Comparison of ENCODE assay signal across 30 cellular contexts in the genomic region with DNA sequence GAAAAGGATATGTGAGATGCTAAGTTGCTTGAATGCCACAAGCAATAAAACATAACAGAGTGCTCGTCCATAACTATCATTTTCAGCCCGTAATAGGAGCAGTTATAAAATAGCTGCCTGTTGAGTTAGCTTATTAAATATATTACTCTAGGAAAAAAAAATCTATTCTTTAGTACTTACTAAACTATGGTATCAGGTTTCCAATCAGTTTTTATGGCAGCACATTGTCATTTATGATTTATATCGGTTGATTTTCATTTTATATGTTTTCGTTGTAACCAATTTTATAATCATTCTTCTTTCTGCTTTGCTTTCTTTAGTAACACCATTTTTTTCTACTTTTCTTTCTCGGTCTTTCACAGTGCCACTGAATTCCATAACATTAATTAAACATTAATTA. TPM values are rescaled to one million over a fixed set of nuclear protein-coding genes. Genes with fewer than 3 reads are reported as not detected.
"Had no signal": no experiment of that assay in that cellular context is flagged by ENCODE, and none has a peak within 500 bp of the region (broad histone marks: within the 10 kb centered on the region; RNA-seq: fewer than 3 reads in every experiment).

No MANE protein-coding gene starts in this region.

- H3K4me3 ChIP-seq: esophagus squamous epithelium, gastroesophageal sphincter had no signal

- FAIRE-seq: astrocyte, bronchial epithelial cell, colon had no signal

- H3K4me1 ChIP-seq: esophagus squamous epithelium, gastroesophageal sphincter had no signal

- H3K27me3 ChIP-seq: brain microvascular endothelial cell, esophagus squamous epithelium, gastroesophageal sphincter had no signal

- DNase-seq: activated B cell treated with CpG ODN at 0.5 μM for 24 hours; activated CD4-positive, alpha-beta T cell treated with anti-CD3 and anti-CD28 coated beads for 48 hours; activated CD4-positive, alpha-beta T cell treated with anti-CD3 and anti-CD28 coated beads, Interleukin-2, amount 50 U/mL, for 1 hour; activated CD4-positive, alpha-beta T cell treated with anti-CD3 and anti-CD28 coated beads, Interleukin-2, amount 50 U/mL, for 48 hours; activated CD8-positive, alpha-beta memory T cell treated with anti-CD3 and anti-CD28 coated beads for 24 hours; activated CD8-positive, alpha-beta T cell treated with anti-CD3 and anti-CD28 coated beads for 36 hours; activated effector memory CD4-positive, alpha-beta T cell treated with Interleukin-2 at 50 U/mL for 16 hours; activated gamma-delta T cell treated with Interleukin-2 at 50 U/mL for 16 hours; activated naive CD4-positive, alpha-beta T cell treated with anti-CD3 and anti-CD28 coated beads, Interleukin-2, amount 50 U/mL, for 16 hours; activated naive CD4-positive, alpha-beta T cell treated with Interleukin-2 at 50 U/mL for 16 hours; activated T-cell treated with anti-CD3 and anti-CD28 coated beads, Interleukin-2, amount 50 U/mL, for 4 hours; amniotic stem cell; anterior cingulate cortex; brain microvascular endothelial cell; caudate nucleus; cortex of kidney; dermis blood vessel endothelial cell; effector CD4-positive, alpha-beta T cell; effector memory CD8-positive, alpha-beta T cell; esophagus squamous epithelium; foreskin melanocyte; T-helper 1 cell; T-helper 17 cell; T1000; WERI-Rb-1 had no signal

- H3K36me3 ChIP-seq: brain microvascular endothelial cell had no signal

- H3K9me3 ChIP-seq: esophagus squamous epithelium, gastroesophageal sphincter had no signal

- H3K27ac ChIP-seq: brain microvascular endothelial cell, esophagus squamous epithelium, gastroesophageal sphincter, WERI-Rb-1 had no signal

RNA-seq across cellular contexts. Expression of a gene that starts 51.9 kb away (rescaled TPM):
- total RNA-seq: activated B cell treated with CpG ODN at 0.5 μM for 24 hours; activated CD8-positive, alpha-beta T cell treated with anti-CD3 and anti-CD28 coated beads for 36 hours; activated T-cell treated with anti-CD3 and anti-CD28 coated beads, Interleukin-2, amount 50 U/mL, for 4 hours; activated T-helper 17 cell treated with anti-CD3 and anti-CD28 coated beads, Interleukin-2, amount 50 U/mL, for 72 hours; T-helper 17 cell had no signal
